ENCODE assay signal across 1 cellular context in genomic region chr12:54330442-54330841, GRCh38.
TF ChIP-seq lines count a peak whose summit lies in the region.

No MANE protein-coding gene starts in this region.

TF ChIP-seq in HCT116, 20 proteins besides CTCF, POLR2A, EP300 and RAD21:
- TF ChIP-seq SIN3A (IDR thresholded peaks at IDR 0.05; ENCODE audit: low read depth) (no peak), TCF7L2 (IDR thresholded peaks at IDR 0.05; ENCODE audit: borderline replicate concordance, extremely low read depth, insufficient read depth, insufficient read length) (no peak), EZH2 (IDR thresholded peaks at IDR 0.05) (no peak), ZNF274 (IDR thresholded peaks at IDR 0.05; ENCODE audit: low read depth, low read length) (no peak), JUND (IDR thresholded peaks at IDR 0.05) (no peak), CBX3 (IDR thresholded peaks at IDR 0.05; ENCODE audit: low read depth) (no peak), CEBPB (IDR thresholded peaks at IDR 0.05; ENCODE audit: low read depth) (no peak), EGR1 (IDR thresholded peaks at IDR 0.05; ENCODE audit: low read depth) (no peak), EZH2phosphoT487 (IDR thresholded peaks at IDR 0.05; ENCODE audit: borderline replicate concordance) (no peak), POLR2AphosphoS5 (IDR thresholded peaks at IDR 0.05; ENCODE audit: low read depth, low read length) (no peak), SP1 (IDR thresholded peaks at IDR 0.05; ENCODE audit: low read depth) (no peak), REST (IDR thresholded peaks at IDR 0.05; ENCODE audit: low read depth) (no peak), ATF3 (IDR thresholded peaks at IDR 0.05) (no peak), SRF (IDR thresholded peaks at IDR 0.05; ENCODE audit: low read depth) (no peak), ELF1 (IDR thresholded peaks at IDR 0.05; ENCODE audit: borderline replicate concordance, low read depth) (no peak), ZBTB33 (IDR thresholded peaks at IDR 0.05; ENCODE audit: extremely low read depth, insufficient replicate concordance, low read length) (no peak), ZFX (IDR thresholded peaks at IDR 0.05) (no peak), MAX (IDR thresholded peaks at IDR 0.05) (no peak), FOSL1 (IDR thresholded peaks at IDR 0.05; ENCODE audit: low read depth) (no peak)
